Comparison of ENCODE assay signal across 1 cellular context in the genomic region with DNA sequence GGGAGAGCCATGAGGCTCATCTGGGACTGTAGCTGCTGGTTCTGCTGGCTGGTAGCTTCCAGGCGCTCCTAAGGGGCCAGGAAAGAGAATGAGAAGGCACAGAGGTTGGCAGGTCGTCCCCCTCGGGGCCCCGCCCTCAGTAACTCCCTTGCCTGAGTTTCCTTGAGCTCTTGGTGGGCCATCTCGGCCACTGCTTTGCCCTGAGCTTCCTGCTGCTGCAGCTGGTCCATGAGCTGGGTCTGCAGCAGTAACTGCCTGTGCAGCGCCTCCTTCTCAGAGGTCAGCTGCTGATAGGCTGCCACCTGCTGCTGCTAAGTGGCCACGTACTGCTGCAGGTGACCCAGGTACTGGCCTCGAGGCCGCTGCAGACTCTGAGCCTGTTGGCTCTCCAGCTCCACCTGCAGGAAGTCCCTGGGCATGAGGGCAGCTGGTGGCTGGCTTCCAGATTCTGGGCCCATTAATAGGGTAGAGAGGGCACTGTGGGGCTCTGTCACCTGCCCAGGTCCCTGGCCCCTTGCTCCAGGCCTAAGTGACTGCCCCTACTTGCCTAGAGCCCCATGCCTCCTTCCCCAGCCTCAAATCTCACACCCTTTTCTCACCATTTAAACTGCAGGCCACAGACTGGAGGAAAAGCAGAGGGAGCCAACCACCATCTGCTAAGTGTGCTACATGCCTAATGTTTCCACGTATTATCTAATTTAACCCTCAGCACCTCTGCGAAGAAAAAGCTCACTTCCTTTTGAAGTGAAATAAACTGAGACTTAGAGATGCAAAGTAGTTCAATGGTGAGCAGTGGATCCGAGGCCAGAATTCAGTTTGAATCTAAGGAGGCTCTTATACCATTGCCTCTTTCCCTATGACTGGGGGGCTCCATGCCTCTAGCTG.
A peak's percentile ranks its signal among the peaks of the same experiment; 100 is the strongest.
TF ChIP-seq lines count a peak whose summit lies in the region.

No MANE protein-coding gene starts in this region.

TF ChIP-seq in HepG2, 621 proteins besides CTCF, POLR2A, EP300 and RAD21 (continued from another document and continues in another):
- TF ChIP-seq, protein P1, sequence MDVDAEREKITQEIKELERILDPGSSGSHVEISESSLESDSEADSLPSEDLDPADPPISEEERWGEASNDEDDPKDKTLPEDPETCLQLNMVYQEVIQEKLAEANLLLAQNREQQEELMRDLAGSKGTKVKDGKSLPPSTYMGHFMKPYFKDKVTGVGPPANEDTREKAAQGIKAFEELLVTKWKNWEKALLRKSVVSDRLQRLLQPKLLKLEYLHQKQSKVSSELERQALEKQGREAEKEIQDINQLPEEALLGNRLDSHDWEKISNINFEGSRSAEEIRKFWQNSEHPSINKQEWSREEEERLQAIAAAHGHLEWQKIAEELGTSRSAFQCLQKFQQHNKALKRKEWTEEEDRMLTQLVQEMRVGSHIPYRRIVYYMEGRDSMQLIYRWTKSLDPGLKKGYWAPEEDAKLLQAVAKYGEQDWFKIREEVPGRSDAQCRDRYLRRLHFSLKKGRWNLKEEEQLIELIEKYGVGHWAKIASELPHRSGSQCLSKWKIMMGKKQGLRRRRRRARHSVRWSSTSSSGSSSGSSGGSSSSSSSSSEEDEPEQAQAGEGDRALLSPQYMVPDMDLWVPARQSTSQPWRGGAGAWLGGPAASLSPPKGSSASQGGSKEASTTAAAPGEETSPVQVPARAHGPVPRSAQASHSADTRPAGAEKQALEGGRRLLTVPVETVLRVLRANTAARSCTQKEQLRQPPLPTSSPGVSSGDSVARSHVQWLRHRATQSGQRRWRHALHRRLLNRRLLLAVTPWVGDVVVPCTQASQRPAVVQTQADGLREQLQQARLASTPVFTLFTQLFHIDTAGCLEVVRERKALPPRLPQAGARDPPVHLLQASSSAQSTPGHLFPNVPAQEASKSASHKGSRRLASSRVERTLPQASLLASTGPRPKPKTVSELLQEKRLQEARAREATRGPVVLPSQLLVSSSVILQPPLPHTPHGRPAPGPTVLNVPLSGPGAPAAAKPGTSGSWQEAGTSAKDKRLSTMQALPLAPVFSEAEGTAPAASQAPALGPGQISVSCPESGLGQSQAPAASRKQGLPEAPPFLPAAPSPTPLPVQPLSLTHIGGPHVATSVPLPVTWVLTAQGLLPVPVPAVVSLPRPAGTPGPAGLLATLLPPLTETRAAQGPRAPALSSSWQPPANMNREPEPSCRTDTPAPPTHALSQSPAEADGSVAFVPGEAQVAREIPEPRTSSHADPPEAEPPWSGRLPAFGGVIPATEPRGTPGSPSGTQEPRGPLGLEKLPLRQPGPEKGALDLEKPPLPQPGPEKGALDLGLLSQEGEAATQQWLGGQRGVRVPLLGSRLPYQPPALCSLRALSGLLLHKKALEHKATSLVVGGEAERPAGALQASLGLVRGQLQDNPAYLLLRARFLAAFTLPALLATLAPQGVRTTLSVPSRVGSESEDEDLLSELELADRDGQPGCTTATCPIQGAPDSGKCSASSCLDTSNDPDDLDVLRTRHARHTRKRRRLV (CRISPR knock-in tag; IDR thresholded peaks at IDR 0.05), result no peak
- TF ChIP-seq PHF8 (CRISPR knock-in tag; IDR thresholded peaks at IDR 0.05), result 0 out of 2 replicates have a peak, but pooled peaks have one; percentile 44
- TF ChIP-seq, protein P2, sequence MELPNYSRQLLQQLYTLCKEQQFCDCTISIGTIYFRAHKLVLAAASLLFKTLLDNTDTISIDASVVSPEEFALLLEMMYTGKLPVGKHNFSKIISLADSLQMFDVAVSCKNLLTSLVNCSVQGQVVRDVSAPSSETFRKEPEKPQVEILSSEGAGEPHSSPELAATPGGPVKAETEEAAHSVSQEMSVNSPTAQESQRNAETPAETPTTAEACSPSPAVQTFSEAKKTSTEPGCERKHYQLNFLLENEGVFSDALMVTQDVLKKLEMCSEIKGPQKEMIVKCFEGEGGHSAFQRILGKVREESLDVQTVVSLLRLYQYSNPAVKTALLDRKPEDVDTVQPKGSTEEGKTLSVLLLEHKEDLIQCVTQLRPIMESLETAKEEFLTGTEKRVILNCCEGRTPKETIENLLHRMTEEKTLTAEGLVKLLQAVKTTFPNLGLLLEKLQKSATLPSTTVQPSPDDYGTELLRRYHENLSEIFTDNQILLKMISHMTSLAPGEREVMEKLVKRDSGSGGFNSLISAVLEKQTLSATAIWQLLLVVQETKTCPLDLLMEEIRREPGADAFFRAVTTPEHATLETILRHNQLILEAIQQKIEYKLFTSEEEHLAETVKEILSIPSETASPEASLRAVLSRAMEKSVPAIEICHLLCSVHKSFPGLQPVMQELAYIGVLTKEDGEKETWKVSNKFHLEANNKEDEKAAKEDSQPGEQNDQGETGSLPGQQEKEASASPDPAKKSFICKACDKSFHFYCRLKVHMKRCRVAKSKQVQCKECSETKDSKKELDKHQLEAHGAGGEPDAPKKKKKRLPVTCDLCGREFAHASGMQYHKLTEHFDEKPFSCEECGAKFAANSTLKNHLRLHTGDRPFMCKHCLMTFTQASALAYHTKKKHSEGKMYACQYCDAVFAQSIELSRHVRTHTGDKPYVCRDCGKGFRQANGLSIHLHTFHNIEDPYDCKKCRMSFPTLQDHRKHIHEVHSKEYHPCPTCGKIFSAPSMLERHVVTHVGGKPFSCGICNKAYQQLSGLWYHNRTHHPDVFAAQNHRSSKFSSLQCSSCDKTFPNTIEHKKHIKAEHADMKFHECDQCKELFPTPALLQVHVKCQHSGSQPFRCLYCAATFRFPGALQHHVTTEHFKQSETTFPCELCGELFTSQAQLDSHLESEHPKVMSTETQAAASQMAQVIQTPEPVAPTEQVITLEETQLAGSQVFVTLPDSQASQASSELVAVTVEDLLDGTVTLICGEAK (IDR thresholded peaks at IDR 0.05), result no peak
- TF ChIP-seq, protein P2 (CRISPR knock-in tag; IDR thresholded peaks at IDR 0.05), result no peak
- no peak for TF ChIP-seq NKX3-1 (CRISPR knock-in tag; IDR thresholded peaks at IDR 0.05)
- TF ChIP-seq ELF1 (CRISPR knock-in tag; IDR thresholded peaks at IDR 0.05), result peak; percentile 42; the same call in 1 of the 2 replicates
- no peak for TF ChIP-seq NR2F6 (IDR thresholded peaks at IDR 0.05)
- TF ChIP-seq NR2F6 (CRISPR knock-in tag; IDR thresholded peaks at IDR 0.05), result peak; percentile 67
- peak; percentile 68 for TF ChIP-seq ZMYM4 (CRISPR knock-in tag; IDR thresholded peaks at IDR 0.05)
- TF ChIP-seq, protein P3, sequence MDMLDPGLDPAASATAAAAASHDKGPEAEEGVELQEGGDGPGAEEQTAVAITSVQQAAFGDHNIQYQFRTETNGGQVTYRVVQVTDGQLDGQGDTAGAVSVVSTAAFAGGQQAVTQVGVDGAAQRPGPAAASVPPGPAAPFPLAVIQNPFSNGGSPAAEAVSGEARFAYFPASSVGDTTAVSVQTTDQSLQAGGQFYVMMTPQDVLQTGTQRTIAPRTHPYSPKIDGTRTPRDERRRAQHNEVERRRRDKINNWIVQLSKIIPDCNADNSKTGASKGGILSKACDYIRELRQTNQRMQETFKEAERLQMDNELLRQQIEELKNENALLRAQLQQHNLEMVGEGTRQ (IDR thresholded peaks at IDR 0.05; ENCODE audit: low read depth, low read length), result no peak
- TF ChIP-seq, protein P3 (CRISPR knock-in tag; IDR thresholded peaks at IDR 0.05; ENCODE audit: borderline replicate concordance), result no peak
- TF ChIP-seq, protein P4, sequence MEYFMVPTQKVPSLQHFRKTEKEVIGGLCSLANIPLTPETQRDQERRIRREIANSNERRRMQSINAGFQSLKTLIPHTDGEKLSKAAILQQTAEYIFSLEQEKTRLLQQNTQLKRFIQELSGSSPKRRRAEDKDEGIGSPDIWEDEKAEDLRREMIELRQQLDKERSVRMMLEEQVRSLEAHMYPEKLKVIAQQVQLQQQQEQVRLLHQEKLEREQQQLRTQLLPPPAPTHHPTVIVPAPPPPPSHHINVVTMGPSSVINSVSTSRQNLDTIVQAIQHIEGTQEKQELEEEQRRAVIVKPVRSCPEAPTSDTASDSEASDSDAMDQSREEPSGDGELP (IDR thresholded peaks at IDR 0.05; ENCODE audit: borderline replicate concordance, low read depth), result peak; percentile 77; the same call in 1 of the 2 replicates
- TF ChIP-seq CREB1 (IDR thresholded peaks at IDR 0.05), result peak; percentile 27; the same call in 1 of the 2 replicates
- no peak for TF ChIP-seq CREB1 (CRISPR knock-in tag; IDR thresholded peaks at IDR 0.05)
- peak; percentile 68 for TF ChIP-seq SAP130 (CRISPR knock-in tag; IDR thresholded peaks at IDR 0.05; ENCODE audit: low read depth)
- peak; percentile 83; the same call in 1 of the 2 replicates for TF ChIP-seq ZNF788 (CRISPR knock-in tag; IDR thresholded peaks at IDR 0.05; ENCODE audit: borderline replicate concordance)
- 0 out of 2 replicates have a peak, but pooled peaks have one; percentile 25 for TF ChIP-seq ZNF501 (CRISPR knock-in tag; IDR thresholded peaks at IDR 0.05)
- peak; percentile 45; the same call in 1 of the 2 replicates for TF ChIP-seq ZNF230 (CRISPR knock-in tag; IDR thresholded peaks at IDR 0.05)
- peak; percentile 97 for TF ChIP-seq ZEB1 (IDR thresholded peaks at IDR 0.05; ENCODE audit: insufficient replicate concordance, low read depth)
- TF ChIP-seq KLF6 (CRISPR knock-in tag; IDR thresholded peaks at IDR 0.05), result no peak
- TF ChIP-seq MXI1 (IDR thresholded peaks at IDR 0.05; ENCODE audit: borderline replicate concordance, low read depth, low read length), result peak; percentile 18; the same call in 1 of the 3 replicates
- TF ChIP-seq, protein P5, sequence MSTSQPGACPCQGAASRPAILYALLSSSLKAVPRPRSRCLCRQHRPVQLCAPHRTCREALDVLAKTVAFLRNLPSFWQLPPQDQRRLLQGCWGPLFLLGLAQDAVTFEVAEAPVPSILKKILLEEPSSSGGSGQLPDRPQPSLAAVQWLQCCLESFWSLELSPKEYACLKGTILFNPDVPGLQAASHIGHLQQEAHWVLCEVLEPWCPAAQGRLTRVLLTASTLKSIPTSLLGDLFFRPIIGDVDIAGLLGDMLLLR (CRISPR knock-in tag; IDR thresholded peaks at IDR 0.05), result 0 out of 2 replicates have a peak, but pooled peaks have one; percentile 45
- no peak for TF ChIP-seq MIER2 (CRISPR knock-in tag; IDR thresholded peaks at IDR 0.05)
- TF ChIP-seq MYC (CRISPR knock-in tag; IDR thresholded peaks at IDR 0.05; ENCODE audit: borderline replicate concordance), result peak; percentile 67; the same call in 1 of the 2 replicates
- TF ChIP-seq KLF11 (CRISPR knock-in tag; IDR thresholded peaks at IDR 0.05), result no peak
- TF ChIP-seq XRCC5 (optimal IDR thresholded peaks at IDR 0.05; ENCODE audit: low read length), result peak; percentile 73
- TF ChIP-seq ZNF292 (CRISPR knock-in tag; IDR thresholded peaks at IDR 0.05; ENCODE audit: borderline replicate concordance, low read depth), result peak; percentile 88; the same call in 1 of the 2 replicates
- TF ChIP-seq, protein P6, sequence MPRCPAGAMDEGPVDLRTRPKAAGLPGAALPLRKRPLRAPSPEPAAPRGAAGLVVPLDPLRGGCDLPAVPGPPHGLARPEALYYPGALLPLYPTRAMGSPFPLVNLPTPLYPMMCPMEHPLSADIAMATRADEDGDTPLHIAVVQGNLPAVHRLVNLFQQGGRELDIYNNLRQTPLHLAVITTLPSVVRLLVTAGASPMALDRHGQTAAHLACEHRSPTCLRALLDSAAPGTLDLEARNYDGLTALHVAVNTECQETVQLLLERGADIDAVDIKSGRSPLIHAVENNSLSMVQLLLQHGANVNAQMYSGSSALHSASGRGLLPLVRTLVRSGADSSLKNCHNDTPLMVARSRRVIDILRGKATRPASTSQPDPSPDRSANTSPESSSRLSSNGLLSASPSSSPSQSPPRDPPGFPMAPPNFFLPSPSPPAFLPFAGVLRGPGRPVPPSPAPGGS (CRISPR knock-in tag; IDR thresholded peaks at IDR 0.05), result no peak
- 0 out of 2 replicates have a peak, but pooled peaks have one; percentile 39 for TF ChIP-seq HOXA5 (CRISPR knock-in tag; IDR thresholded peaks at IDR 0.05)
- TF ChIP-seq, protein P7, sequence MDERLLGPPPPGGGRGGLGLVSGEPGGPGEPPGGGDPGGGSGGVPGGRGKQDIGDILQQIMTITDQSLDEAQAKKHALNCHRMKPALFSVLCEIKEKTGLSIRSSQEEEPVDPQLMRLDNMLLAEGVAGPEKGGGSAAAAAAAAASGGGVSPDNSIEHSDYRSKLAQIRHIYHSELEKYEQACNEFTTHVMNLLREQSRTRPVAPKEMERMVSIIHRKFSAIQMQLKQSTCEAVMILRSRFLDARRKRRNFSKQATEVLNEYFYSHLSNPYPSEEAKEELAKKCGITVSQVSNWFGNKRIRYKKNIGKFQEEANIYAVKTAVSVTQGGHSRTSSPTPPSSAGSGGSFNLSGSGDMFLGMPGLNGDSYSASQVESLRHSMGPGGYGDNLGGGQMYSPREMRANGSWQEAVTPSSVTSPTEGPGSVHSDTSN (CRISPR knock-in tag; IDR thresholded peaks at IDR 0.05), result no peak
- TF ChIP-seq, protein P8, sequence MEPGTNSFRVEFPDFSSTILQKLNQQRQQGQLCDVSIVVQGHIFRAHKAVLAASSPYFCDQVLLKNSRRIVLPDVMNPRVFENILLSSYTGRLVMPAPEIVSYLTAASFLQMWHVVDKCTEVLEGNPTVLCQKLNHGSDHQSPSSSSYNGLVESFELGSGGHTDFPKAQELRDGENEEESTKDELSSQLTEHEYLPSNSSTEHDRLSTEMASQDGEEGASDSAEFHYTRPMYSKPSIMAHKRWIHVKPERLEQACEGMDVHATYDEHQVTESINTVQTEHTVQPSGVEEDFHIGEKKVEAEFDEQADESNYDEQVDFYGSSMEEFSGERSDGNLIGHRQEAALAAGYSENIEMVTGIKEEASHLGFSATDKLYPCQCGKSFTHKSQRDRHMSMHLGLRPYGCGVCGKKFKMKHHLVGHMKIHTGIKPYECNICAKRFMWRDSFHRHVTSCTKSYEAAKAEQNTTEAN (CRISPR knock-in tag; conservative IDR thresholded peaks at IDR 0.05), result peak; percentile 72; the same call in 1 of the 2 replicates
